ENCODE assay signal across 11 cellular contexts in genomic region chr7:6379881-6380280, GRCh38. TPM values are rescaled to one million over a fixed set of nuclear protein-coding genes. Genes with fewer than 3 reads are reported as not detected.
A peak's percentile ranks its signal among the peaks of the same experiment; 100 is the strongest.
DNase-seq lines count a peak whose midpoint lies in the region; ATAC-seq and TF ChIP-seq lines count a peak whose summit lies in the region.
"Had no signal": no experiment of that assay in that cellular context is flagged by ENCODE, and none has a peak within 500 bp of the region (broad histone marks: within the 10 kb centered on the region; RNA-seq: fewer than 3 reads in every experiment).

No MANE protein-coding gene starts in this region.

- 79 to 81% methylated on average over 7 of the region's 7 CpGs for WGBS in upper lobe of left lung, 2 donors
- WGBS in thyroid gland, 2 donors = 87 to 88% methylated on average over 7 of the region's 7 CpGs

- H3K4me1 ChIP-seq in CD8-positive, alpha-beta T cell (ENCODE audit: insufficient read depth, low read length) = peaks cover 40% of the 10 kb centered on the region
- peaks cover 78% of the 10 kb centered on the region for H3K4me1 ChIP-seq in Karpas-422 (ENCODE audit: low read length)
- H3K4me1 ChIP-seq in upper lobe of left lung = peaks cover 67 to 88% (median 85%) of the 10 kb centered on the region in 4 donors
- H3K4me1 ChIP-seq in thyroid gland = peaks cover 27 to 69% of the 10 kb centered on the region in 2 donors

- H3K27me3 Mint-ChIP-seq in CD8-positive, alpha-beta T cell (ENCODE audit: low read depth) = no peaks in the 10 kb centered on the region
- H3K27me3 Mint-ChIP-seq in dendritic cell treated with granulocyte-macrophage colony-stimulating factor and Interleukin-4, amounts not matched to agents 40 ng/mL and 50 ng/mL, for 4 days = no peaks in the 10 kb centered on the region
- H3K27me3 Mint-ChIP-seq in osteocyte (ENCODE audit: unreplicated experiment) = no peaks in the 10 kb centered on the region

- no peak for TF ChIP-seq POLR2A in upper lobe of left lung (IDR thresholded peaks at IDR 0.05)
- TF ChIP-seq POLR2A in thyroid gland (IDR thresholded peaks at IDR 0.05) = no peak

- H3K27ac Mint-ChIP-seq in CD8-positive, alpha-beta T cell = peak overlapping the region; percentile 55
- H3K27ac Mint-ChIP-seq in dendritic cell treated with granulocyte-macrophage colony-stimulating factor and Interleukin-4, amounts not matched to agents 40 ng/mL and 50 ng/mL, for 4 days = peak overlapping the region; percentile 93
- H3K27ac Mint-ChIP-seq in osteocyte (ENCODE audit: unreplicated experiment) = peak overlapping the region; percentile 75

- ATAC-seq in CD8-positive, alpha-beta T cell = no peak
- ATAC-seq in upper lobe of left lung (ENCODE audit: low FRiP score in 2 of 2) (no peak), HG02759 (IDR thresholded peaks at IDR 0.05; ENCODE audit: unreplicated experiment) (no peak)

- intact Hi-C loops in CD8-positive, alpha-beta T cell (cut with DNase I, micrococcal nuclease) = no loop called here
- intact Hi-C loops in dendritic cell treated with granulocyte-macrophage colony-stimulating factor and Interleukin-4, amounts not matched to agents 40 ng/mL and 50 ng/mL, for 4 days (cut with micrococcal nuclease) = no loop called here
- intact Hi-C loops in thyroid gland (cut with DNase I) = loop anchor here (10.0 kb wide), 1 partner anchor 55 kb away; no protein-coding TSS in a partner anchor

- CTCF ChIA-PET in CD8-positive, alpha-beta T cell (lab: Charles Lee) = no interaction called here

- peaks cover 24% of the 10 kb centered on the region for H3K36me3 Mint-ChIP-seq in CD8-positive, alpha-beta T cell
- H3K36me3 Mint-ChIP-seq in dendritic cell treated with granulocyte-macrophage colony-stimulating factor and Interleukin-4, amounts not matched to agents 40 ng/mL and 50 ng/mL, for 4 days (ENCODE audit: low read depth) = peaks cover 67% of the 10 kb centered on the region
- peaks cover 6% of the 10 kb centered on the region for H3K36me3 Mint-ChIP-seq in osteocyte (ENCODE audit: unreplicated experiment)

- no peak for TF ChIP-seq EP300 in upper lobe of left lung (IDR thresholded peaks at IDR 0.05)

- POLR2A ChIA-PET in CD8-positive, alpha-beta T cell (lab: Charles Lee) = no interaction called here

- no peak for DNase-seq in CD8-positive, alpha-beta T cell
- DNase-seq in Karpas-422 = no peak
- no peak for DNase-seq in osteocyte (ENCODE audit: extremely low spot score, unreplicated experiment)
- no peak for DNase-seq in upper lobe of left lung
- no peak for DNase-seq in thyroid gland
- no peak for DNase-seq in anterior cingulate cortex (lab: John Stamatoyannopoulos, UW)
- DNase-seq: NK-92 treated with Interleukin-12 subunit alpha and Interleukin-12 subunit beta, amount 100 ng/mL, for 24 hours; SJCRH30 had no signal

- H3K27me3 ChIP-seq in CD8-positive, alpha-beta T cell (ENCODE audit: insufficient read depth, low read length) = no peaks in the 10 kb centered on the region
- H3K27me3 ChIP-seq in Karpas-422 (ENCODE audit: low read length) (no peaks in the 10 kb centered on the region), upper lobe of left lung (no peaks in the 10 kb centered on the region), thyroid gland (no peaks in the 10 kb centered on the region)
- H3K27me3 ChIP-seq: SJCRH30 had no signal

- no peaks in the 10 kb centered on the region for H3K9me3 ChIP-seq in CD8-positive, alpha-beta T cell (ENCODE audit: low read length)
- H3K9me3 ChIP-seq in Karpas-422 (ENCODE audit: low read length) (no peaks in the 10 kb centered on the region), upper lobe of left lung (no peaks in the 10 kb centered on the region), thyroid gland (no peaks in the 10 kb centered on the region)
- H3K9me3 ChIP-seq: SJCRH30 had no signal

- no peaks in the 10 kb centered on the region for H3K36me3 ChIP-seq in CD8-positive, alpha-beta T cell (ENCODE audit: insufficient read depth, low read length)
- H3K36me3 ChIP-seq in Karpas-422 (ENCODE audit: insufficient read depth, low read length) (no peaks in the 10 kb centered on the region), upper lobe of left lung (peaks cover 0 to 19% (median 5%) of the 10 kb centered on the region in 4 donors), thyroid gland (no peaks in the 10 kb centered on the region)

- no peaks in the 10 kb centered on the region for H3K9me2 ChIP-seq in Karpas-422 (replicated peaks; ENCODE audit: insufficient read depth, low read length)

- H4K20me1 ChIP-seq in Karpas-422 (ENCODE audit: insufficient read depth, low read depth, low read length) = peaks cover 53% of the 10 kb centered on the region

- H3K4me3 Mint-ChIP-seq in CD8-positive, alpha-beta T cell = no peak overlapping the region
- H3K4me3 Mint-ChIP-seq in dendritic cell treated with granulocyte-macrophage colony-stimulating factor and Interleukin-4, amounts not matched to agents 40 ng/mL and 50 ng/mL, for 4 days = peak overlapping the region; percentile 11
- H3K4me3 Mint-ChIP-seq in osteocyte (ENCODE audit: unreplicated experiment) = no peak overlapping the region

- peak overlapping the region; percentile 42 for H3K4me2 ChIP-seq in Karpas-422 (ENCODE audit: low read depth, low read length, poor library complexity, severe bottlenecking)

- no peak overlapping the region for H3K4me3 ChIP-seq in CD8-positive, alpha-beta T cell (ENCODE audit: low read depth, low read length)
- no peak overlapping the region for H3K4me3 ChIP-seq in Karpas-422 (ENCODE audit: low read length)
- no peak overlapping the region for H3K4me3 ChIP-seq in upper lobe of left lung
- no peak overlapping the region for H3K4me3 ChIP-seq in thyroid gland (replicated peaks in 1 of 3)
- H3K4me3 ChIP-seq: SJCRH30 had no signal

- H3K27ac ChIP-seq in CD8-positive, alpha-beta T cell (ENCODE audit: low read depth, low read length) = no peak overlapping the region
- H3K27ac ChIP-seq in Karpas-422 (ENCODE audit: low read length) = no peak overlapping the region
- H3K27ac ChIP-seq in upper lobe of left lung = peak overlapping the region in 2 of 4 donors; percentile 5 to 40
- H3K27ac ChIP-seq in thyroid gland = no peak overlapping the region
- H3K27ac ChIP-seq: SJCRH30 had no signal

- no peak overlapping the region for H2AFZ ChIP-seq in Karpas-422 (ENCODE audit: low read length)

- H3K79me2 ChIP-seq in Karpas-422 (ENCODE audit: low read length) = peaks cover 99% of the 10 kb centered on the region

- TF ChIP-seq CTCF in CD8-positive, alpha-beta T cell (IDR thresholded peaks at IDR 0.05) = no peak
- no peak for TF ChIP-seq CTCF in osteocyte (IDR thresholded peaks at IDR 0.05)
- TF ChIP-seq CTCF in upper lobe of left lung (IDR thresholded peaks at IDR 0.05) = no peak
- no peak for TF ChIP-seq CTCF in thyroid gland (IDR thresholded peaks at IDR 0.05)

- H3K4me1 Mint-ChIP-seq in CD8-positive, alpha-beta T cell (ENCODE audit: low read depth) = peaks cover 75% of the 10 kb centered on the region
- peaks cover 69% of the 10 kb centered on the region for H3K4me1 Mint-ChIP-seq in dendritic cell treated with granulocyte-macrophage colony-stimulating factor and Interleukin-4, amounts not matched to agents 40 ng/mL and 50 ng/mL, for 4 days (ENCODE audit: low read depth)
- peaks cover 76% of the 10 kb centered on the region for H3K4me1 Mint-ChIP-seq in osteocyte (ENCODE audit: unreplicated experiment)

- H3K9me3 Mint-ChIP-seq in CD8-positive, alpha-beta T cell = no peaks in the 10 kb centered on the region
- no peaks in the 10 kb centered on the region for H3K9me3 Mint-ChIP-seq in dendritic cell treated with granulocyte-macrophage colony-stimulating factor and Interleukin-4, amounts not matched to agents 40 ng/mL and 50 ng/mL, for 4 days
- no peaks in the 10 kb centered on the region for H3K9me3 Mint-ChIP-seq in osteocyte (ENCODE audit: unreplicated experiment)
- H3K9me3 Mint-ChIP-seq: brain had no signal

- H3K9ac ChIP-seq in Karpas-422 (ENCODE audit: low read length) = no peak overlapping the region

RNA-seq across cellular contexts. Expression of gene RAC1, which starts 5.6 kb away (rescaled TPM):
- 10 to 100 TPM; 70.3 to 74.8 TPM for total RNA-seq in CD8-positive, alpha-beta T cell
- total RNA-seq in Karpas-422 (2014; rRNA removed; shearing (Covaris generic); ENCODE audit: low replicate concordance) = 75.1 and 91.5 TPM in 2 replicates
- 267 and 270 TPM in 2 replicates for total RNA-seq in osteocyte
- 100 to 1,000 TPM; 108 to 272 (median 184) TPM for total RNA-seq in upper lobe of left lung
- 100 to 1,000 TPM; 141 to 284 (median 180) TPM for total RNA-seq in thyroid gland

RNA-seq across cellular contexts. Expression of gene FAM220A, which starts 31.1 kb away (rescaled TPM):
- total RNA-seq in CD8-positive, alpha-beta T cell = 1 to 10 TPM; 7.1 to 7.7 TPM
- total RNA-seq in Karpas-422 (2014; rRNA removed; shearing (Covaris generic); ENCODE audit: low replicate concordance) = 24.2 and 24.8 TPM in 2 replicates
- 23.0 and 27.7 TPM in 2 replicates for total RNA-seq in osteocyte
- 10 to 100 TPM in 3 of 6 donors, 1 to 10 TPM in 3; 4.6 to 17.1 (median 10.3) TPM for total RNA-seq in upper lobe of left lung
- 10 to 100 TPM; 14.3 to 26.6 (median 20.8) TPM for total RNA-seq in thyroid gland
